ENCODE assay signal across 17 cellular contexts in the genomic region with DNA sequence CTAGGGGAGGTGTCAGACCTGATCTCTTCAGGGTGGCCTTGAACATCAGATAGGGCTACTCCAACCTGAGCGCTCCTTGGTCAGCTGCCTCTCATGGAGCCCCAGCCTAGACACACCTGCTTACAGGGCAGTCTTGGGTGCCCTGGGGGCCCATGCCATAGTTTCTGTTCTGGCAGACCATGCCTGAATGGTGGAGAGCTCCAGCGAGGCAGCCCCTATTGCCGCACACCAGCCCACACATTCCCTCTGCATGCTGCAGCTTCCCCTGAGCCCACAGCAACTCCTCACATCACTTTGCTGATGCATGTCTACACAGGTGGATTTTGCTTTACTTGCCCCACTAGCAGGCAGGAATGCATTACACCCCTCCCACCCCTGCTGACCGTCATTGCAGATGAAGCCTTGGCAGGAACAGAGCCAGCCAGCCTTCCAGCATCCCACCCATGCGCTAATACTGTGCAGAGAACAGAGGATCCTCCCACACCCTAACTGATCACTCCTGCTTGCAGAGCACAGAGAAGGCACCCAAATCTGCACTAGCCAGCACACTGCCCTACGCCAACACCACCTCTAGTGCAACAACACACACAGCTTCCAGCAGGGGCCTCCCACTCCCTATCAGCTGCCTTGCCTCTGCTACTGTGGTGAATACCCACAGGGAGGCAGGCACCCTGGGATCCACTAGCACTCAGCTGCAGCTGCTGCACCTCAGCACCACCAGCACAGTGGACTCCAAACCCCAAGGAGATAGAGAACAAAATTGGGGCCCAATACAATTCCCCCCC. TPM values are rescaled to one million over a fixed set of nuclear protein-coding genes. Genes with fewer than 3 reads are reported as not detected.
DNase-seq lines count a peak whose midpoint lies in the region; TF ChIP-seq lines count a peak whose summit lies in the region.
"Had no signal": no experiment of that assay in that cellular context is flagged by ENCODE, and none has a peak within 500 bp of the region (broad histone marks: within the 10 kb centered on the region; RNA-seq: fewer than 3 reads in every experiment).

No MANE protein-coding gene starts in this region.

- H2AFZ ChIP-seq in SK-N-SH (ENCODE audit: low read depth) (no peak overlapping the region), Karpas-422 (ENCODE audit: low read length) (no peak overlapping the region)

- no peaks in the 10 kb centered on the region for H3F3A ChIP-seq in SK-N-SH (replicated peaks; ENCODE audit: insufficient read depth)

- H3K27me3 ChIP-seq in SK-N-SH (ENCODE audit: insufficient read depth) (no peaks in the 10 kb centered on the region), Karpas-422 (ENCODE audit: low read length) (no peaks in the 10 kb centered on the region)
- H3K27me3 ChIP-seq: sigmoid colon had no signal

- H3K36me3 ChIP-seq in SK-N-SH (replicated peaks in 1 of 2; ENCODE audit: control insufficient read depth in 1 of 2, insufficient read depth in 2 of 2, low read length in 1 of 2), result no peaks in the 10 kb centered on the region
- no peaks in the 10 kb centered on the region for H3K36me3 ChIP-seq in Karpas-422 (ENCODE audit: insufficient read depth, low read length)
- H3K36me3 ChIP-seq: sigmoid colon had no signal

- WGBS in SK-N-SH (ENCODE audit: low lambda C conversion rate), result 28% methylated on average over 6 of the region's 6 CpGs

- no peak overlapping the region for H3K4me3 ChIP-seq in SK-N-SH (ENCODE audit: low read depth in 2 of 2, low read length in 1 of 2)
- no peak overlapping the region for H3K4me3 ChIP-seq in Karpas-422 (ENCODE audit: low read length)
- H3K4me3 ChIP-seq: sigmoid colon had no signal

- TF ChIP-seq RAD21 in SK-N-SH (IDR thresholded peaks at IDR 0.05; ENCODE audit: low read length), result peak; percentile 53

- H3K27ac ChIP-seq in SK-N-SH (ENCODE audit: low read depth in 2 of 2, low read length in 1 of 2) (no peak overlapping the region), Karpas-422 (ENCODE audit: low read length) (no peak overlapping the region)
- H3K27ac ChIP-seq: sigmoid colon had no signal

- H3K36me3 Mint-ChIP-seq in type B pancreatic cell, result no peaks in the 10 kb centered on the region
- H3K36me3 Mint-ChIP-seq: brain; CD8-positive, alpha-beta T cell had no signal

- in situ Hi-C loops in GM13977 (cut with MboI; ENCODE audit: low pct_unique_long_range_greater_than_20kb, low sequenced_read_pairs, unreplicated experiment), result no loop called here

- peak; percentile 29 for TF ChIP-seq CTCF in GM13977 (IDR thresholded peaks at IDR 0.05; ENCODE audit: extremely low read depth, insufficient read depth, missing control alignments)
- TF ChIP-seq CTCF in SK-N-SH (IDR thresholded peaks at IDR 0.05), result no peak
- no peak for TF ChIP-seq CTCF in type B pancreatic cell (conservative IDR thresholded peaks at IDR 0.05)

- H3K9me3 ChIP-seq in SK-N-SH (no peaks in the 10 kb centered on the region), Karpas-422 (ENCODE audit: low read length) (no peaks in the 10 kb centered on the region)
- H3K9me3 ChIP-seq: sigmoid colon had no signal

- DNase-seq in GM13977 (ENCODE audit: low spot score) (no peak), SK-N-SH (no peak), iPS-NIHi7 (ENCODE audit: extremely low spot score) (peak; percentile 24), superior temporal gyrus (ENCODE audit: extremely low spot score) (peak; percentile 82), Karpas-422 (no peak), UCSD-AML1 (lab: John Stamatoyannopoulos, UW; ENCODE audit: unreplicated experiment) (no peak), type B pancreatic cell (ENCODE audit: extremely low spot score, unreplicated experiment) (no peak)
- DNase-seq: activated CD4-positive, alpha-beta T cell treated with anti-CD3 and anti-CD28 coated beads for 1 hour; activated T-cell treated with anti-CD3 and anti-CD28 coated beads, Interleukin-2, amount 50 U/mL, for 4 hours; CD8-positive, alpha-beta T cell; effector memory CD4-positive, alpha-beta T cell; foreskin fibroblast; sigmoid colon had no signal

- H3K27me3 Mint-ChIP-seq in type B pancreatic cell, result peaks cover 8% of the 10 kb centered on the region

- H3K9me2 ChIP-seq in SK-N-SH (no peaks in the 10 kb centered on the region), Karpas-422 (replicated peaks; ENCODE audit: insufficient read depth, low read length) (no peaks in the 10 kb centered on the region)

- no peak overlapping the region for H3K4me3 Mint-ChIP-seq in type B pancreatic cell
- H3K4me3 Mint-ChIP-seq: activated T-cell treated with anti-CD3 and anti-CD28 coated beads, Interleukin-2, amount 50 U/mL, for 4 hours; brain; CD8-positive, alpha-beta T cell had no signal

- no peak for TF ChIP-seq EP300 in SK-N-SH (IDR thresholded peaks at IDR 0.05; ENCODE audit: borderline replicate concordance in 1 of 2, low read depth in 1 of 2, low read length in 1 of 2)

- H3K4me2 ChIP-seq in SK-N-SH (no peak overlapping the region), Karpas-422 (ENCODE audit: low read depth, low read length, poor library complexity, severe bottlenecking) (no peak overlapping the region)

- H3K9ac ChIP-seq in SK-N-SH, result no peak overlapping the region
- no peak overlapping the region for H3K9ac ChIP-seq in Karpas-422 (ENCODE audit: low read length)

- no peak overlapping the region for H3K27ac Mint-ChIP-seq in type B pancreatic cell
- H3K27ac Mint-ChIP-seq: brain; CD8-positive, alpha-beta T cell had no signal

- CTCF ChIA-PET in SK-N-SH (lab: Yijun Ruan, JAX), result interaction anchor here (0.9 to 5.4 kb wide), 6 partner anchors 14 to 304 kb away, joined by 3 to 64 read pairs (median 3); no protein-coding TSS in a partner anchor

- POLR2A ChIA-PET in SK-N-SH (lab: Yijun Ruan, JAX), result no interaction called here

- H3K9me3 Mint-ChIP-seq in type B pancreatic cell, result no peaks in the 10 kb centered on the region
- H3K9me3 Mint-ChIP-seq: CD8-positive, alpha-beta T cell had no signal

- H3K79me2 ChIP-seq in SK-N-SH (ENCODE audit: insufficient read depth) (no peaks in the 10 kb centered on the region), Karpas-422 (ENCODE audit: low read length) (no peaks in the 10 kb centered on the region)

- H4K20me1 ChIP-seq in SK-N-SH (ENCODE audit: insufficient read depth), result no peaks in the 10 kb centered on the region
- H4K20me1 ChIP-seq in Karpas-422 (ENCODE audit: insufficient read depth, low read depth, low read length), result no peaks in the 10 kb centered on the region

- peaks cover 0 to 2% of the 10 kb centered on the region in 2 experiments; a peak in 1 of 4 replicates for H3K4me1 ChIP-seq in SK-N-SH (ENCODE audit: control insufficient read depth in 1 of 2, insufficient read depth in 2 of 2, low read depth in 1 of 2, low read length in 1 of 2)
- no peaks in the 10 kb centered on the region for H3K4me1 ChIP-seq in Karpas-422 (ENCODE audit: low read length)
- H3K4me1 ChIP-seq: sigmoid colon had no signal

- H3K4me1 Mint-ChIP-seq in type B pancreatic cell (ENCODE audit: unreplicated experiment), result no peaks in the 10 kb centered on the region
- H3K4me1 Mint-ChIP-seq: brain had no signal

TF ChIP-seq in SK-N-SH, 30 proteins besides CTCF, POLR2A, EP300 and RAD21 (continues in another document):
- TF ChIP-seq SMC3 (IDR thresholded peaks at IDR 0.05; ENCODE audit: low read depth, low read length) (no peak; the same call in 1 of the 2 replicates), PBX3 (IDR thresholded peaks at IDR 0.05) (no peak), RCOR1 (IDR thresholded peaks at IDR 0.05; ENCODE audit: low read length) (no peak)
- TF ChIP-seq, protein P1, sequence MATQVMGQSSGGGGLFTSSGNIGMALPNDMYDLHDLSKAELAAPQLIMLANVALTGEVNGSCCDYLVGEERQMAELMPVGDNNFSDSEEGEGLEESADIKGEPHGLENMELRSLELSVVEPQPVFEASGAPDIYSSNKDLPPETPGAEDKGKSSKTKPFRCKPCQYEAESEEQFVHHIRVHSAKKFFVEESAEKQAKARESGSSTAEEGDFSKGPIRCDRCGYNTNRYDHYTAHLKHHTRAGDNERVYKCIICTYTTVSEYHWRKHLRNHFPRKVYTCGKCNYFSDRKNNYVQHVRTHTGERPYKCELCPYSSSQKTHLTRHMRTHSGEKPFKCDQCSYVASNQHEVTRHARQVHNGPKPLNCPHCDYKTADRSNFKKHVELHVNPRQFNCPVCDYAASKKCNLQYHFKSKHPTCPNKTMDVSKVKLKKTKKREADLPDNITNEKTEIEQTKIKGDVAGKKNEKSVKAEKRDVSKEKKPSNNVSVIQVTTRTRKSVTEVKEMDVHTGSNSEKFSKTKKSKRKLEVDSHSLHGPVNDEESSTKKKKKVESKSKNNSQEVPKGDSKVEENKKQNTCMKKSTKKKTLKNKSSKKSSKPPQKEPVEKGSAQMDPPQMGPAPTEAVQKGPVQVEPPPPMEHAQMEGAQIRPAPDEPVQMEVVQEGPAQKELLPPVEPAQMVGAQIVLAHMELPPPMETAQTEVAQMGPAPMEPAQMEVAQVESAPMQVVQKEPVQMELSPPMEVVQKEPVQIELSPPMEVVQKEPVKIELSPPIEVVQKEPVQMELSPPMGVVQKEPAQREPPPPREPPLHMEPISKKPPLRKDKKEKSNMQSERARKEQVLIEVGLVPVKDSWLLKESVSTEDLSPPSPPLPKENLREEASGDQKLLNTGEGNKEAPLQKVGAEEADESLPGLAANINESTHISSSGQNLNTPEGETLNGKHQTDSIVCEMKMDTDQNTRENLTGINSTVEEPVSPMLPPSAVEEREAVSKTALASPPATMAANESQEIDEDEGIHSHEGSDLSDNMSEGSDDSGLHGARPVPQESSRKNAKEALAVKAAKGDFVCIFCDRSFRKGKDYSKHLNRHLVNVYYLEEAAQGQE (IDR thresholded peaks at IDR 0.05; ENCODE audit: low read depth, low read length), result no peak

RNA-seq across cellular contexts. Expression of gene GRM3, which starts 43.0 kb away (rescaled TPM):
- not detected in 2 replicates for polyA plus RNA-seq in SK-N-SH (2012; rRNA removed)
- 0.01 TPM in 1 of 2 replicates, not detected in the other for polyA plus RNA-seq in SK-N-SH (2012; cell fraction: cytosol; rRNA removed)
- polyA plus RNA-seq in SK-N-SH (2012; cell fraction: nucleus; rRNA removed), result not detected in 2 replicates
- total RNA-seq in Karpas-422 (2014; rRNA removed; shearing (Covaris generic); ENCODE audit: low replicate concordance), result 0.51 TPM in 1 of 2 replicates, not detected in the other
- total RNA-seq in type B pancreatic cell (ENCODE audit: low replicate concordance), result 0.46 and 0.79 TPM in 2 replicates
- total RNA-seq: activated T-cell treated with anti-CD3 and anti-CD28 coated beads, Interleukin-2, amount 50 U/mL, for 4 hours; CD8-positive, alpha-beta T cell; LHCN-M2; OCI-LY7; subcutaneous adipose tissue had no signal
- polyA plus RNA-seq: sigmoid colon had no signal

Comparison
In these comparisons a context has a peak if more than half of its experiments do, and no peak if none do; other contexts are left out.
1. DNase-seq: peak in iPS-NIHi7 (single experiment) and superior temporal gyrus (single experiment); none in GM13977 (single experiment), SK-N-SH (single experiment), Karpas-422 (single experiment), UCSD-AML1 (single experiment) and type B pancreatic cell (single experiment).